In genomic region chr1:223146745-223147144, GRCh38 we compare ENCODE assay signal across 9 cellular contexts. TPM values are rescaled to one million over a fixed set of nuclear protein-coding genes. Genes with fewer than 3 reads are reported as not detected.
"Had no signal": no experiment of that assay in that cellular context is flagged by ENCODE, and none has a peak within 500 bp of the region (broad histone marks: within the 10 kb centered on the region; RNA-seq: fewer than 3 reads in every experiment).

No MANE protein-coding gene starts in this region.

- FAIRE-seq: HepG2, HTR-8/SVneo had no signal

- DNase-seq: IMR-90, KBM-7, KG1 had no signal

- ATAC-seq: HepG2 had no signal

- H3K4me2 ChIP-seq: KMS-11 had no signal

- H3K27ac ChIP-seq: HL-60, KMS-11 had no signal

- H3K9ac ChIP-seq: KMS-11 had no signal

- H3K36me3 Mint-ChIP-seq: IgD-negative memory B cell had no signal

RNA-seq across cellular contexts. Expression of gene TLR5, which starts 3.7 kb away (rescaled TPM):
- total RNA-seq: HepG2, HT1080 had no signal
- polyA plus RNA-seq: HepG2 had no signal
